10 cellular contexts compared by ENCODE assay signal in the genomic region with DNA sequence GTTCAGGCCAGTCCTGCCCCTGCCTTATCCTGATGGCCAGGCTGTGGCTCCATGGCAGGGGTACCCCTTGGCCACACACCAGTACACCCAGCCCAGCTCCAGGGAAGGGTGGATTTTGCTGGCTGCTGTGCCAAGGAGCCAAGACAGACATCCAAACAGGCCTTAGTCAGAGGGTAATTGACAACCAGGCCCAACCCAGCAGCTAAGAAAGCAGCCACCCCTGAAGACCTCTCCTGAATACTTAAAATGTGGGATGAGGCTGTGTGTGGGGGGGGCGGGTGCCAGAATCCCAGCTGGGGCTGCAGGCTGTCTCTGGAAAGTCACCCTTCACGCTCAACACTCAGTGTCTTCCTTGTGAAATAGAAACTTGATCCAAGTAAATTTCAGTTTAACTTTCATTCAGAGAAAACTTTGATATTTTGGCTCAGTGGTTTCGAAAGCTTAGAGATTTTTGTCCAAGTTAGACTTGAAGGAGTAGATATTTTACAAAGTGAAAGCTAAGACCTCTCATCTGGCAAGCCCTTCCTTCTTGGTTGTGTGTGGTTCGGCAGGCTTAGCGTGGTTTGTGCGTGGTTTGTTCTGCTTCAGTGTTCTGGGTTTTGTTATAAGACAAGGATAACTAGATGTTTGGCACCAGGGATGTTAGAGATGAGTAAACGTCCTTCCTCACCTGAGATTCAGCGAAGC. TPM values are rescaled to one million over a fixed set of nuclear protein-coding genes. Genes with fewer than 3 reads are reported as not detected.
DNase-seq lines count a peak whose midpoint lies in the region; ATAC-seq, FAIRE-seq and TF ChIP-seq lines count a peak whose summit lies in the region.
"Had no signal": no experiment of that assay in that cellular context is flagged by ENCODE, and none has a peak within 500 bp of the region (broad histone marks: within the 10 kb centered on the region; RNA-seq: fewer than 3 reads in every experiment).

No MANE protein-coding gene starts in this region.

- H3K4me1 Mint-ChIP-seq in activated naive CD8-positive, alpha-beta T cell (ENCODE audit: low read depth): peaks cover 24% of the 10 kb centered on the region
- H3K4me1 Mint-ChIP-seq in activated naive CD8-positive, alpha-beta T cell treated with anti-CD3 and anti-CD28 coated beads for 36 hours: peaks cover 24% of the 10 kb centered on the region
- H3K4me1 Mint-ChIP-seq in endodermal cell: peaks cover 6% of the 10 kb centered on the region

- H3K4me1 ChIP-seq in RWPE2 (ENCODE audit: insufficient read depth, poor library complexity, severe bottlenecking) (peaks cover 18% of the 10 kb centered on the region), tibial nerve (peaks cover 0 to 92% (median 59%) of the 10 kb centered on the region in 4 donors), endodermal cell (ENCODE audit: control insufficient read depth, insufficient read depth, low read length) (peaks cover 5% of the 10 kb centered on the region)

- ATAC-seq in RWPE2 (ENCODE audit: low read depth): no peak

- no peak for TF ChIP-seq POLR2A in tibial nerve (IDR thresholded peaks at IDR 0.05)

- peak overlapping the region; percentile 2 for H3K4me3 Mint-ChIP-seq in activated naive CD8-positive, alpha-beta T cell
- H3K4me3 Mint-ChIP-seq in activated naive CD8-positive, alpha-beta T cell treated with anti-CD3 and anti-CD28 coated beads for 36 hours: no peak overlapping the region
- no peak overlapping the region for H3K4me3 Mint-ChIP-seq in endodermal cell

- no peak overlapping the region for H3K9ac ChIP-seq in endodermal cell (ENCODE audit: extremely low read depth, low read length, poor library complexity, severe bottlenecking)

- 62 to 72% methylated on average over 8 of the region's 8 CpGs for WGBS in tibial nerve, 2 donors
- 94 to 100% methylated on average over 2 to 7 of the region's 8 CpGs for WGBS in endodermal cell (ENCODE audit: insufficient coverage in 1 of 2, insufficient read length in 1 of 2), 2 experiments

- no peak for TF ChIP-seq EP300 in tibial nerve (IDR thresholded peaks at IDR 0.05)

- POLR2A ChIA-PET in GM10248 (lab: Yijun Ruan, JAX): no interaction called here

- H3K27ac Mint-ChIP-seq in activated naive CD8-positive, alpha-beta T cell: no peak overlapping the region
- H3K27ac Mint-ChIP-seq in activated naive CD8-positive, alpha-beta T cell treated with anti-CD3 and anti-CD28 coated beads for 36 hours: no peak overlapping the region
- H3K27ac Mint-ChIP-seq in endodermal cell: no peak overlapping the region

- H3K36me3 ChIP-seq in RWPE2 (ENCODE audit: low read depth): no peaks in the 10 kb centered on the region
- no peaks in the 10 kb centered on the region for H3K36me3 ChIP-seq in tibial nerve
- H3K36me3 ChIP-seq in endodermal cell (ENCODE audit: control insufficient read depth, insufficient read depth, low read length): no peaks in the 10 kb centered on the region

- H3K9me3 ChIP-seq in RWPE2 (ENCODE audit: severe bottlenecking) (no peaks in the 10 kb centered on the region), tibial nerve (no peaks in the 10 kb centered on the region), endodermal cell (ENCODE audit: control insufficient read depth, low read length) (no peaks in the 10 kb centered on the region)

- no peaks in the 10 kb centered on the region for H3K9me3 Mint-ChIP-seq in activated naive CD8-positive, alpha-beta T cell (ENCODE audit: low read depth)
- no peaks in the 10 kb centered on the region for H3K9me3 Mint-ChIP-seq in activated naive CD8-positive, alpha-beta T cell treated with anti-CD3 and anti-CD28 coated beads for 36 hours
- H3K9me3 Mint-ChIP-seq in endodermal cell: no peaks in the 10 kb centered on the region

- DNase-seq in activated naive CD8-positive, alpha-beta T cell treated with anti-CD3 and anti-CD28 coated beads for 36 hours: no peak
- DNase-seq in RWPE2 (ENCODE audit: low spot score) (peak; percentile 11), iris pigment epithelial cell (ENCODE audit: low read depth) (peak; percentile 32), tibial nerve (ENCODE audit: low spot score in 2 of 2) (no peak), GM10248 (ENCODE audit: extremely low spot score) (no peak), urothelium cell line (ENCODE audit: low spot score) (no peak), endodermal cell (no peak)
- DNase-seq: activated naive CD4-positive, alpha-beta T cell treated with anti-CD3 and anti-CD28 coated beads, Interleukin-2, amount 50 U/mL, for 16 hours; stimulated activated naive CD4-positive, alpha-beta T cell had no signal

- no peak overlapping the region for H3K4me3 ChIP-seq in RWPE2 (ENCODE audit: severe bottlenecking)
- H3K4me3 ChIP-seq in tibial nerve: peak overlapping the region in 1 of 4 donors; percentile 21
- no peak overlapping the region for H3K4me3 ChIP-seq in endodermal cell (ENCODE audit: low read length)

- CTCF ChIA-PET in GM10248 (lab: Yijun Ruan, JAX): interaction anchor here (1.2 to 2.2 kb wide), 4 partner anchors 10 to 229 kb away, joined by 3 to 7 read pairs (median 6); no protein-coding TSS in a partner anchor

- TF ChIP-seq CTCF in RWPE2 (IDR thresholded peaks at IDR 0.05; ENCODE audit: poor library complexity, severe bottlenecking): no peak
- TF ChIP-seq CTCF in tibial nerve (IDR thresholded peaks at IDR 0.05): no peak
- no peak for TF ChIP-seq CTCF in GM10248 (IDR thresholded peaks at IDR 0.05; ENCODE audit: control extremely low read depth, extremely low read depth, low read depth, missing control alignments)
- no peak for TF ChIP-seq CTCF in endodermal cell (conservative IDR thresholded peaks at IDR 0.05)

- no peak for FAIRE-seq in urothelium cell line (lab: Jason Lieb, UNC)

- H3K27ac ChIP-seq in RWPE2 (ENCODE audit: poor library complexity, severe bottlenecking): no peak overlapping the region
- H3K27ac ChIP-seq in tibial nerve: peak overlapping the region in 3 of 4 donors; percentile 44 to 79 (median 60)
- H3K27ac ChIP-seq in endodermal cell (ENCODE audit: low read depth, low read length): no peak overlapping the region

- H3K27me3 Mint-ChIP-seq in activated naive CD8-positive, alpha-beta T cell: peaks cover 28% of the 10 kb centered on the region
- peaks cover 77% of the 10 kb centered on the region for H3K27me3 Mint-ChIP-seq in activated naive CD8-positive, alpha-beta T cell treated with anti-CD3 and anti-CD28 coated beads for 36 hours
- peaks cover 82% of the 10 kb centered on the region for H3K27me3 Mint-ChIP-seq in endodermal cell (ENCODE audit: insufficient read depth)

- H3K27me3 ChIP-seq in RWPE2 (ENCODE audit: insufficient read depth, poor library complexity, severe bottlenecking) (peaks cover 31% of the 10 kb centered on the region), tibial nerve (peaks cover 0 to 9% of the 10 kb centered on the region in 2 donors), endodermal cell (ENCODE audit: control insufficient read depth, insufficient read depth, low read length, poor library complexity, severe bottlenecking) (peaks cover 51% of the 10 kb centered on the region)

- H3K36me3 Mint-ChIP-seq in activated naive CD8-positive, alpha-beta T cell: no peaks in the 10 kb centered on the region
- H3K36me3 Mint-ChIP-seq in activated naive CD8-positive, alpha-beta T cell treated with anti-CD3 and anti-CD28 coated beads for 36 hours: no peaks in the 10 kb centered on the region
- H3K36me3 Mint-ChIP-seq in endodermal cell (ENCODE audit: low read depth): peaks cover 5% of the 10 kb centered on the region

RNA-seq across cellular contexts. Expression of a gene that starts 5.1 kb away (rescaled TPM):
- under 1 TPM; 0.10 to 0.36 TPM for total RNA-seq in activated naive CD8-positive, alpha-beta T cell treated with anti-CD3 and anti-CD28 coated beads for 36 hours
- total RNA-seq in tibial nerve (100 to 1,000 TPM in 3 of 4 donors, 10 to 100 TPM in 1; 96.6 to 314 (median 206) TPM), endodermal cell (10 to 100 TPM; 18.4 to 20.1 TPM)
- polyA plus RNA-seq in endodermal cell (2013, experiment 1 of 2): 9.0 TPM
- 7.8 TPM for polyA plus RNA-seq in endodermal cell (2013, experiment 2 of 2)

Comparison
In these comparisons a context has a peak if more than half of its experiments do, and no peak if none do; other contexts are left out.
1. DNase-seq: peak in RWPE2 (single experiment) and iris pigment epithelial cell (single experiment); none in activated naive CD8-positive, alpha-beta T cell treated with anti-CD3 and anti-CD28 coated beads for 36 hours (single experiment), tibial nerve (0 of 2), GM10248 (single experiment), urothelium cell line (single experiment) and endodermal cell (single experiment).
2. H3K27ac ChIP-seq: peak in tibial nerve (3 of 4); none in RWPE2 (single experiment) and endodermal cell (single experiment).
3. RNA of a gene that starts 5.1 kb away (total RNA-seq): 96.6 to 314 TPM in tibial nerve and 18.4 to 20.1 TPM in endodermal cell; 0.10 to 0.36 TPM in activated naive CD8-positive, alpha-beta T cell treated with anti-CD3 and anti-CD28 coated beads for 36 hours; every median in the first group is over 10 times any median in the second.